26 cellular contexts compared by ENCODE assay signal in genomic region chr1:88490676-88491075, GRCh38.
"Had no signal": no experiment of that assay in that cellular context is flagged by ENCODE, and none has a peak within 500 bp of the region (broad histone marks: within the 10 kb centered on the region; RNA-seq: fewer than 3 reads in every experiment).

No MANE protein-coding gene starts in this region.

- DNase-seq: stimulated activated CD4-positive, alpha-beta T cell treated with anti-CD3 and anti-CD28 coated beads, Interleukin-2, amount 100 ng/mL, for 48 hours; stimulated activated CD4-positive, alpha-beta T cell treated with anti-CD3 and anti-CD28 coated beads, Interleukin-4, amount 100 ng/mL, for 1 hour; stimulated activated CD4-positive, alpha-beta T cell treated with anti-CD3 and anti-CD28 coated beads, Interleukin-4, amount 100 ng/mL, for 24 hours; stimulated activated CD4-positive, alpha-beta T cell treated with anti-CD3 and anti-CD28 coated beads, Interleukin-4, amount 100 ng/mL, for 4 hours; stimulated activated CD8-positive, alpha-beta memory T cell treated with anti-CD3 and anti-CD28 coated beads, Interleukin-4, amount 100 ng/mL, for 48 hours; stimulated activated naive B cell treated with anti-CD40 and anti-IgM and Interleukin-4, amounts not matched to agents 10 μg/mL and 1 μg/mL and 100 μg/mL, for 72 hours; stimulated activated naive CD4-positive, alpha-beta T cell; stimulated activated naive CD4-positive, alpha-beta T cell treated with Interleukin-2 at 50 U/mL for 16 hours; stimulated activated naive CD8-positive, alpha-beta T cell treated with anti-CD3 and anti-CD28 coated beads, Interleukin-15, amount 100 ng/mL, for 72 hours; stimulated activated naive CD8-positive, alpha-beta T cell treated with anti-CD3 and anti-CD28 coated beads, Interleukin-15, Interleukin-2, amounts not matched to agents 100 U/mL and 50 U/mL, for 24 hours; stomach; substantia nigra; testis; thyroid gland; tibial artery; transverse colon; trophoblast cell; upper lobe of left lung; upper lobe of right lung; uterus had no signal

- H3K4me1 ChIP-seq: stomach, suprapubic skin, testis, thyroid gland, tibial artery, tibial nerve, transverse colon, upper lobe of left lung, upper lobe of right lung, uterus, vagina had no signal

- H3K4me3 ChIP-seq: stomach, suprapubic skin, testis, thoracic aorta, thyroid gland, tibial artery, tibial nerve, transverse colon, upper lobe of left lung, upper lobe of right lung, uterus, vagina had no signal

- H3K27me3 ChIP-seq: stomach, suprapubic skin, testis, thyroid gland, tibial artery, tibial nerve, transverse colon, upper lobe of left lung, upper lobe of right lung, uterus, vagina had no signal

- ATAC-seq: stimulated activated effector memory CD8-positive, alpha-beta T cell treated with anti-CD3 and anti-CD28 coated beads, Interleukin-12 subunit alpha, Interleukin-12 subunit beta, amount 100 ng/mL, for 72 hours; stimulated activated memory B cell treated with anti-CD40 and anti-IgM and Interleukin-4, amounts not matched to agents 10 μg/mL and 1 μg/mL and 100 μg/mL, for 72 hours; stimulated activated naive B cell treated with anti-CD40 and anti-IgM and Interleukin-4, amounts not matched to agents 10 μg/mL and 1 μg/mL and 100 μg/mL, for 72 hours; stimulated activated naive CD8-positive, alpha-beta T cell treated with anti-CD3 and anti-CD28 coated beads, Interleukin-15, amount 100 ng/mL, for 72 hours; stimulated activated naive CD8-positive, alpha-beta T cell treated with anti-CD3 and anti-CD28 coated beads, Interleukin-15, Interleukin-2, amounts not matched to agents 100 U/mL and 50 U/mL, for 24 hours; upper lobe of right lung had no signal

- H3K27ac ChIP-seq: stomach, suprapubic skin, testis, thoracic aorta, thyroid gland, tibial artery, tibial nerve, transverse colon, upper lobe of left lung, upper lobe of right lung, uterus, vagina had no signal

- H3K36me3 ChIP-seq: stomach, suprapubic skin, thoracic aorta, thyroid gland, tibial artery, tibial nerve, transverse colon, upper lobe of left lung, upper lobe of right lung, uterus, vagina had no signal

- H3K9me3 ChIP-seq: stomach, suprapubic skin, testis, thoracic aorta, thyroid gland, tibial artery, tibial nerve, transverse colon, upper lobe of left lung, upper lobe of right lung, uterus, vagina had no signal
